22 cellular contexts compared by ENCODE assay signal in the genomic region with DNA sequence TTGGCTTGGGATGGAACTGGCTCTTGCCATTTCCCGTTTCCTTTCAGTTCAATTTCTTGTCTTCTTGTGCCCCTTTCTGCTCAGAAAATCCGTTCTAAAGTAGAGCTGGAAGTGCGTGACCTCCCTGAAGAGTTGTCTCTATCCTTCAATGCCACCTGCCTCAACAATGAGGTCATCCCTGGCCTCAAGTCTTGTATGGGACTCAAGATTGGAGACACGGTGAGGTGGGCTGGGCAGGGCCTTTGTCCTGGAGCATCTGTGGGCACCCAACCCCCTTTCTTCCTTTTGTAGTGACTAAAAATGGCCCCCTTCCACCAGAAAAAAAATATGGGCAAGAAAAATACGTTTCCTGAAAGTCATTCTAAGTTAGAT. TPM values are rescaled to one million over a fixed set of nuclear protein-coding genes. Genes with fewer than 3 reads are reported as not detected.
"Had no signal": no experiment of that assay in that cellular context is flagged by ENCODE, and none has a peak within 500 bp of the region (broad histone marks: within the 10 kb centered on the region; RNA-seq: fewer than 3 reads in every experiment).

No MANE protein-coding gene starts in this region.

- H3K36me3 ChIP-seq: neutrophil had no signal

- H3K4me1 ChIP-seq: psoas muscle had no signal

- H3K9me3 ChIP-seq: mucosa of descending colon, neutrophil, psoas muscle, testis, transverse colon had no signal

- ATAC-seq: effector memory CD8-positive, alpha-beta T cell; left colon; left ventricle myocardium superior; mucosa of descending colon; naive thymus-derived CD8-positive, alpha-beta T cell; psoas muscle; sciatic nerve; stimulated activated naive B cell treated with anti-CD40 and anti-IgM and Interleukin-4, amounts not matched to agents 10 μg/mL and 1 μg/mL and 100 μg/mL, for 72 hours; stimulated activated naive CD8-positive, alpha-beta T cell treated with anti-CD3 and anti-CD28 coated beads, Interleukin-15, amount 100 ng/mL, for 72 hours had no signal

- DNase-seq: effector memory CD8-positive, alpha-beta T cell; foreskin melanocyte; head of caudate nucleus; hippocampal formation; left colon; left ventricle myocardium superior; mucosa of descending colon; naive thymus-derived CD8-positive, alpha-beta T cell; psoas muscle; retina; stimulated activated CD4-positive, alpha-beta T cell treated with anti-CD3 and anti-CD28 coated beads, Interleukin-2, amount 100 ng/mL, for 24 hours; stimulated activated CD4-positive, alpha-beta T cell treated with anti-CD3 and anti-CD28 coated beads, Interleukin-4, amount 100 ng/mL, for 4 hours; stimulated activated naive B cell treated with anti-CD40 and anti-IgM and Interleukin-4, amounts not matched to agents 10 μg/mL and 1 μg/mL and 100 μg/mL, for 72 hours; stimulated activated naive CD8-positive, alpha-beta T cell treated with anti-CD3 and anti-CD28 coated beads, Interleukin-15, amount 100 ng/mL, for 72 hours; testis; transverse colon had no signal

- FAIRE-seq: colon, endothelial cell of umbilical vein had no signal

- H3K4me3 ChIP-seq: mucosa of descending colon, psoas muscle, testis, transverse colon had no signal

- H3K27ac ChIP-seq: neutrophil, psoas muscle, testis, transverse colon had no signal

- H3K27ac Mint-ChIP-seq: dendritic cell treated with granulocyte-macrophage colony-stimulating factor and Interleukin-4, amounts not matched to agents 40 ng/mL and 50 ng/mL, for 4 days; effector memory CD8-positive, alpha-beta T cell; naive thymus-derived CD8-positive, alpha-beta T cell had no signal

- H3K4me3 Mint-ChIP-seq: dendritic cell treated with granulocyte-macrophage colony-stimulating factor and Interleukin-4, amounts not matched to agents 40 ng/mL and 50 ng/mL, for 4 days; effector memory CD8-positive, alpha-beta T cell; naive thymus-derived CD8-positive, alpha-beta T cell; stimulated activated naive B cell treated with anti-CD40 and anti-IgM and Interleukin-4, amounts not matched to agents 10 μg/mL and 1 μg/mL and 100 μg/mL, for 72 hours; stimulated activated naive CD8-positive, alpha-beta T cell treated with anti-CD3 and anti-CD28 coated beads, Interleukin-15, amount 100 ng/mL, for 72 hours had no signal

- H3K4me1 Mint-ChIP-seq: stimulated activated naive CD8-positive, alpha-beta T cell treated with anti-CD3 and anti-CD28 coated beads, Interleukin-15, amount 100 ng/mL, for 72 hours had no signal

- H3K27me3 ChIP-seq: testis, transverse colon had no signal

- H3K36me3 Mint-ChIP-seq: naive thymus-derived CD8-positive, alpha-beta T cell had no signal

- H3K9me3 Mint-ChIP-seq: dendritic cell treated with granulocyte-macrophage colony-stimulating factor and Interleukin-4, amounts not matched to agents 40 ng/mL and 50 ng/mL, for 4 days; effector memory CD8-positive, alpha-beta T cell; naive thymus-derived CD8-positive, alpha-beta T cell; stimulated activated naive B cell treated with anti-CD40 and anti-IgM and Interleukin-4, amounts not matched to agents 10 μg/mL and 1 μg/mL and 100 μg/mL, for 72 hours; stimulated activated naive CD8-positive, alpha-beta T cell treated with anti-CD3 and anti-CD28 coated beads, Interleukin-15, amount 100 ng/mL, for 72 hours had no signal

- H3K27me3 Mint-ChIP-seq: stimulated activated naive B cell treated with anti-CD40 and anti-IgM and Interleukin-4, amounts not matched to agents 10 μg/mL and 1 μg/mL and 100 μg/mL, for 72 hours; stimulated activated naive CD8-positive, alpha-beta T cell treated with anti-CD3 and anti-CD28 coated beads, Interleukin-15, amount 100 ng/mL, for 72 hours had no signal

RNA-seq across cellular contexts. Expression of gene ITGB3, which starts 37.2 kb away (rescaled TPM):
- total RNA-seq: naive thymus-derived CD8-positive, alpha-beta T cell had no signal
- polyA plus RNA-seq: naive thymus-derived CD8-positive, alpha-beta T cell; neural cell had no signal
